ENCODE assay signal across 18 cellular contexts in the genomic region with DNA sequence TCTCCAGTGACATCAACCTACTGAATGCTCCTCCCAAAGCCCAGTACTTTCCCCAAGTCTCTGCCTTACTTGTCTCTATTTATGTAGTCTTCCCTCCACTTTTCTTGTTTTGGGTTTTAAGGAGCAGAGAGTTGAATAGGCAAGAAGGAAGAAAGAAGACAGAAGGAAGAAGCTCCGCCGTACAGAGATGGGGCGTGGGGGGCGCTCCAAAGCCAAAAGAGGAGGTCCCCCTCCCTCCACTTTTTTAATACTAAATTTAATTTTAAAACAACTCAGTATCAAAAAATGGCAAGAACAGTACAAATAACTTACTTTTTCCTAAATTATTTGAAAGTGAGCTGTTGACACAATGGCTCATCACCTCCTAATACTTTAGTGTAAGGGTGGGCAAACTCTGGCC. TPM values are rescaled to one million over a fixed set of nuclear protein-coding genes. Genes with fewer than 3 reads are reported as not detected.
DNase-seq lines count a peak whose midpoint lies in the region; ATAC-seq and TF ChIP-seq lines count a peak whose summit lies in the region.
"Had no signal": no experiment of that assay in that cellular context is flagged by ENCODE, and none has a peak within 500 bp of the region (broad histone marks: within the 10 kb centered on the region; RNA-seq: fewer than 3 reads in every experiment).

No MANE protein-coding gene starts in this region.

- H3K4me1 Mint-ChIP-seq in WTC11 = peaks cover 7% of the 10 kb centered on the region
- H3K4me1 Mint-ChIP-seq in neural crest cell = peaks cover 15% of the 10 kb centered on the region

- CTCF ChIA-PET in WTC11 (lab: Charles Lee) = interaction anchor here (0.8 to 1.6 kb wide), 10 partner anchors 10 to 241 kb away, joined by 3 to 6 read pairs (median 3); partner anchors contain the start of gene ACBD4

- H3K27me3 Mint-ChIP-seq in WTC11 (ENCODE audit: low read depth) = no peaks in the 10 kb centered on the region
- H3K27me3 Mint-ChIP-seq in neural crest cell (ENCODE audit: low read depth) = no peaks in the 10 kb centered on the region
- H3K27me3 Mint-ChIP-seq: CD4-positive, alpha-beta memory T cell; IgD-negative memory B cell had no signal

- H3K36me3 ChIP-seq in H7 (replicated peaks; ENCODE audit: control insufficient read depth, insufficient read depth, low read length) (peaks cover 6% of the 10 kb centered on the region), right lobe of liver (peaks cover 2 to 17% (median 5%) of the 10 kb centered on the region in 4 donors)

- TF ChIP-seq CTCF in AG09309 (IDR thresholded peaks at IDR 0.05; ENCODE audit: control insufficient read depth, insufficient read depth, low read depth, low read length, missing control alignments) = peak; percentile 9
- peak; percentile 35; the same call in 1 of the 2 replicates for TF ChIP-seq CTCF in WTC11 (IDR thresholded peaks at IDR 0.05)
- TF ChIP-seq CTCF in neural crest cell (conservative IDR thresholded peaks at IDR 0.05) = no peak
- TF ChIP-seq CTCF in right lobe of liver (IDR thresholded peaks at IDR 0.05) = no peak

- H3K27ac ChIP-seq in right lobe of liver = no peak overlapping the region
- H3K27ac ChIP-seq: BLaER1, GM23248 had no signal

- H3K36me3 Mint-ChIP-seq in WTC11 (peaks cover 21% of the 10 kb centered on the region), neural crest cell (ENCODE audit: low read depth) (peaks cover 5% of the 10 kb centered on the region)

- POLR2A ChIA-PET in WTC11 (lab: Charles Lee) = no interaction called here

- no peak for TF ChIP-seq POLR2A in right lobe of liver (IDR thresholded peaks at IDR 0.05)

- no peaks in the 10 kb centered on the region for H3K27me3 ChIP-seq in H7 (ENCODE audit: control insufficient read depth, insufficient read depth, low read length)
- no peaks in the 10 kb centered on the region for H3K27me3 ChIP-seq in right lobe of liver
- H3K27me3 ChIP-seq: BLaER1 had no signal

- no peaks in the 10 kb centered on the region for H3K9me3 Mint-ChIP-seq in WTC11
- no peaks in the 10 kb centered on the region for H3K9me3 Mint-ChIP-seq in neural crest cell
- H3K9me3 Mint-ChIP-seq: CD14-positive monocyte, IgD-negative memory B cell had no signal

- H3K4me3 Mint-ChIP-seq in WTC11 = no peak overlapping the region
- peak overlapping the region; percentile 28 for H3K4me3 Mint-ChIP-seq in neural crest cell
- H3K4me3 Mint-ChIP-seq: CD14-positive monocyte; CD4-positive, alpha-beta memory T cell; IgD-negative memory B cell had no signal

- H3K9me3 ChIP-seq in right lobe of liver = no peaks in the 10 kb centered on the region
- H3K9me3 ChIP-seq: BLaER1 had no signal

- H3K27ac Mint-ChIP-seq in WTC11 = no peak overlapping the region
- H3K27ac Mint-ChIP-seq in neural crest cell (ENCODE audit: unreplicated experiment) = no peak overlapping the region
- H3K27ac Mint-ChIP-seq: CD14-positive monocyte, IgD-negative memory B cell had no signal

- intact Hi-C loops in right lobe of liver (cut with DNase I) = no loop called here

- no peak for DNase-seq in AG09309 (ENCODE audit: low read depth)
- peak; percentile 33 for DNase-seq in H7
- DNase-seq in WTC11 (ENCODE audit: low spot score) = no peak
- no peak for DNase-seq in neural crest cell (ENCODE audit: low read depth, low spot score)
- no peak for DNase-seq in right lobe of liver
- DNase-seq in hepatic stellate cell (ENCODE audit: low spot score) = no peak
- DNase-seq: CD4-positive, alpha-beta memory T cell; DMS153; DMS79 treated with DMSO at 0.1 percent for 48 hours; GF-D8; GM23248; KG1 had no signal

- 95% methylated on average over 4 of the region's 4 CpGs for WGBS in right lobe of liver (ENCODE audit: insufficient coverage, low coverage, low lambda C conversion rate, missing lambda C conversion rate)

- H3K4me1 ChIP-seq in right lobe of liver = peaks cover 0 to 12% (median 5%) of the 10 kb centered on the region in 4 donors

- no peak for ATAC-seq in WTC11
- no peak for ATAC-seq in right lobe of liver
- ATAC-seq in GM19455 (IDR thresholded peaks at IDR 0.05; ENCODE audit: unreplicated experiment) = no peak
- ATAC-seq: GM12878, HepG2 had no signal

- H3K4me3 ChIP-seq in AG09309 (ENCODE audit: control insufficient read depth, low read depth, low read length) (no peak overlapping the region), H7 (ENCODE audit: insufficient read depth, low read depth, low read length) (no peak overlapping the region), right lobe of liver (no peak overlapping the region)
- H3K4me3 ChIP-seq: BLaER1, GM12878, GM23248 had no signal

TF ChIP-seq in WTC11, 78 proteins besides CTCF, POLR2A, EP300 and RAD21:
- TF ChIP-seq ATF1 (CRISPR knock-in tag; IDR thresholded peaks at IDR 0.05) (no peak), HMGA2 (CRISPR knock-in tag; IDR thresholded peaks at IDR 0.05) (no peak), SP1 (CRISPR knock-in tag; conservative IDR thresholded peaks at IDR 0.05) (no peak), NFATC4 (CRISPR knock-in tag; IDR thresholded peaks at IDR 0.05) (no peak), E2F1 (CRISPR knock-in tag; IDR thresholded peaks at IDR 0.05) (no peak), CREM (CRISPR knock-in tag; IDR thresholded peaks at IDR 0.05) (no peak), RELA (CRISPR knock-in tag; IDR thresholded peaks at IDR 0.05; ENCODE audit: borderline replicate concordance) (no peak)
- TF ChIP-seq, protein P1, sequence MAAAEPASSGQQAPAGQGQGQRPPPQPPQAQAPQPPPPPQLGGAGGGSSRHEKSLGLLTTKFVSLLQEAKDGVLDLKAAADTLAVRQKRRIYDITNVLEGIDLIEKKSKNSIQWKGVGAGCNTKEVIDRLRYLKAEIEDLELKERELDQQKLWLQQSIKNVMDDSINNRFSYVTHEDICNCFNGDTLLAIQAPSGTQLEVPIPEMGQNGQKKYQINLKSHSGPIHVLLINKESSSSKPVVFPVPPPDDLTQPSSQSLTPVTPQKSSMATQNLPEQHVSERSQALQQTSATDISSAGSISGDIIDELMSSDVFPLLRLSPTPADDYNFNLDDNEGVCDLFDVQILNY (CRISPR knock-in tag; IDR thresholded peaks at IDR 0.05) = no peak

RNA-seq across cellular contexts. Expression of gene EFTUD2, which starts 4.6 kb away (rescaled TPM):
- 122 and 137 TPM in 2 replicates for total RNA-seq in H7 (2014; rRNA removed; shearing (Covaris generic))
- total RNA-seq in WTC11 (2021) (128 to 162 TPM (median 148 TPM) in 3 replicates), neural crest cell (192 and 196 TPM in 2 replicates), right lobe of liver (10 to 100 TPM; 29.9 to 42.4 (median 35.1) TPM)

RNA-seq across cellular contexts. Expression of gene GFAP, which starts 20.7 kb away (rescaled TPM):
- total RNA-seq in H7 (2014; rRNA removed; shearing (Covaris generic)) = 0.10 and 0.85 TPM in 2 replicates
- 1.5 to 2.2 TPM (median 1.6 TPM) in 3 replicates for total RNA-seq in WTC11 (2021)
- not detected in 2 replicates for total RNA-seq in neural crest cell
- total RNA-seq in right lobe of liver = under 1 TPM; 0.18 to 0.50 (median 0.27) TPM
- total RNA-seq: CD4-positive, alpha-beta memory T cell; GM12878; GM23248 had no signal

RNA-seq across cellular contexts. Expression of gene HIGD1B, which starts 47.0 kb away (rescaled TPM):
- total RNA-seq in H7 (2014; rRNA removed; shearing (Covaris generic)) = not detected in 2 replicates
- total RNA-seq in WTC11 (2021) (not detected in 3 replicates), neural crest cell (not detected in 2 replicates), right lobe of liver (not detected)
- total RNA-seq: CD4-positive, alpha-beta memory T cell; GM12878; GM23248; HepG2 had no signal

RNA-seq across cellular contexts. Expression of gene KIF18B, which starts 52.9 kb away (rescaled TPM):
- total RNA-seq in H7 (2014; rRNA removed; shearing (Covaris generic)) = 17.9 and 20.4 TPM in 2 replicates
- 62.2 to 82.2 TPM (median 66.3 TPM) in 3 replicates for total RNA-seq in WTC11 (2021)
- total RNA-seq in neural crest cell = 87.3 and 93.1 TPM in 2 replicates
- under 1 TPM; 0.20 to 0.99 (median 0.35) TPM for total RNA-seq in right lobe of liver
- total RNA-seq: CD4-positive, alpha-beta memory T cell had no signal

Comparison
In these comparisons a context has a peak if more than half of its experiments do, and no peak if none do; other contexts are left out.
1. CTCF ChIP-seq: peak in AG09309 (single experiment) and WTC11 (single experiment); none in neural crest cell (single experiment) and right lobe of liver (0 of 4).